In the genomic region with DNA sequence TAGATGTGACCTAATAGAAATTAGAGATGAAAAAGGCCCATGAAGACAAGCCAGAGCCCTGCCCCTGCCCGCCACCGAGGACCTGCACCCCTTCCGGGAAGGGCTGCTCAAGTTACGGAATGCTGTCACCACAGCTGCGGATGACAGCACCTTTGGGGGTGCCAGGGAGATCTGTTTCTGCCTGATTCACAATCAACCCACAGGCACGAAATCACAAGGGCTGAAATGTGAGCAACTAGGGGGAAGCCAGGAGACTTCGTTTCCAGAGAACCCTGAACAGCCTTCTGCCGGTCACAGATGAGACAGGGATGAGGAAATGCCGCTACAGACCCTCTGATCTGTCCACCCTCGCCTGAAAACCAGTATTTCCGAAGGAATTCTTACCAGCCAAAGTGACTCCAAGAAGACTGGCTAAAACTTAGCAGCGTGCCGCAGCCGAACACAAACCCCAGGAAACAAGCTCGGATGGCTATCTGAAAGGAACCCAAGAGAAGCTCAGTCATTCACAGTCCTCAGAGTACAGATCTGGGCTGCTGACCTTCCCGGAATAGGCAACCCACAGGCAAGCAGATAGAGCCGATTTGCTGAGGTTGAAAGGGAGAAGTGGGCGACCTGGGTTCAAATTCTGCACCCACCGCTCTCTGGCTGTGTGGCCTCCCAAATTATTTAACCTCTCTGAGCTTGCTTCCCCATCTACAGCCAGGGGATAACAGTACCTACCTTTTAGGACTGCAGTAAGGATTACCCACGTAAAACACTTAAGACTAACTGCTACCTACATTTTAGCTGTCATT, we compare ENCODE assay signal across 9 cellular contexts. TPM values are rescaled to one million over a fixed set of nuclear protein-coding genes. Genes with fewer than 3 reads are reported as not detected.
A peak's percentile ranks its signal among the peaks of the same experiment; 100 is the strongest.
DNase-seq lines count a peak whose midpoint lies in the region; ATAC-seq and TF ChIP-seq lines count a peak whose summit lies in the region.
"Had no signal": no experiment of that assay in that cellular context is flagged by ENCODE, and none has a peak within 500 bp of the region (broad histone marks: within the 10 kb centered on the region; RNA-seq: fewer than 3 reads in every experiment).

No MANE protein-coding gene starts in this region.

- H3K27me3 Mint-ChIP-seq in naive thymus-derived CD8-positive, alpha-beta T cell: peaks cover 3 to 14% (median 9%) of the 10 kb centered on the region in 5 donors

- H3K27ac Mint-ChIP-seq in naive thymus-derived CD8-positive, alpha-beta T cell: peak overlapping the region in 7 of 10 donors; percentile 8 to 70 (median 44)

- no peak for TF ChIP-seq POLR2A in NB4 (IDR thresholded peaks at IDR 0.05; ENCODE audit: extremely low read depth, insufficient read length)

- DNase-seq in NB4 (ENCODE audit: low read depth): no peak
- DNase-seq in coronary artery (ENCODE audit: low spot score): no peak
- DNase-seq in naive thymus-derived CD8-positive, alpha-beta T cell: no peak
- no peak for DNase-seq in D341Med (ENCODE audit: low spot score)
- DNase-seq in DMS53 treated with DMSO at 0.1 percent for 48 hours (lab: John Stamatoyannopoulos, UW; ENCODE audit: unreplicated experiment): no peak
- no peak for DNase-seq in activated CD4-positive, alpha-beta T cell treated with anti-CD3 and anti-CD28 coated beads for 1 hour

- H3K36me3 Mint-ChIP-seq in naive thymus-derived CD8-positive, alpha-beta T cell: peaks cover 0 to 40% (median 8%) of the 10 kb centered on the region in 3 donors

- no peaks in the 10 kb centered on the region for H3K9me3 Mint-ChIP-seq in naive thymus-derived CD8-positive, alpha-beta T cell

- H3K4me1 Mint-ChIP-seq in naive thymus-derived CD8-positive, alpha-beta T cell: peaks cover 4 to 19% (median 17%) of the 10 kb centered on the region in 4 donors

- no peaks in the 10 kb centered on the region for H3K9me3 ChIP-seq in DOHH2 (ENCODE audit: control insufficient read depth, insufficient read depth, low read length)

- no peak for ATAC-seq in naive thymus-derived CD8-positive, alpha-beta T cell
- ATAC-seq in GM21576 (IDR thresholded peaks at IDR 0.05; ENCODE audit: unreplicated experiment): no peak

- POLR2A ChIA-PET in naive thymus-derived CD8-positive, alpha-beta T cell (lab: Charles Lee): interaction anchor here (0.6 to 1.5 kb wide), 3 partner anchors 35 to 159 kb away, joined by 3 to 5 read pairs (median 4); a partner anchor contains a TSS

- peak overlapping the region; percentile 93 for H3K4me3 ChIP-seq in DOHH2 (ENCODE audit: low read length)
- H3K4me3 ChIP-seq in NB4 (ENCODE audit: low read depth, low read length): peak overlapping the region; percentile 93
- H3K4me3 ChIP-seq in coronary artery: peak overlapping the region; percentile 93

- H3K27me3 ChIP-seq in DOHH2 (ENCODE audit: control insufficient read depth, low read length): peaks cover 8% of the 10 kb centered on the region

- peaks cover 52% of the 10 kb centered on the region for H3K36me3 ChIP-seq in DOHH2 (ENCODE audit: control insufficient read depth, low read length)

- no peaks in the 10 kb centered on the region for H4K20me1 ChIP-seq in DOHH2 (ENCODE audit: control insufficient read depth, insufficient read depth, low read depth, low read length)

- H3K4me3 Mint-ChIP-seq in naive thymus-derived CD8-positive, alpha-beta T cell: peak overlapping the region; percentile 80 to 91 (median 87)

- H3F3A ChIP-seq in DOHH2 (ENCODE audit: control insufficient read depth, insufficient read depth): no peaks in the 10 kb centered on the region

- H3K4me1 ChIP-seq in DOHH2 (ENCODE audit: control insufficient read depth, low read length): peaks cover 16% of the 10 kb centered on the region

- H3K9me2 ChIP-seq in DOHH2 (replicated peaks; ENCODE audit: control insufficient read depth, low read length): no peaks in the 10 kb centered on the region

- peak overlapping the region; percentile 82 for H3K4me2 ChIP-seq in DOHH2 (ENCODE audit: low read length)

- H3K27ac ChIP-seq in DOHH2 (ENCODE audit: low read depth, low read length) (peak overlapping the region; percentile 38), coronary artery (no peak overlapping the region)

- no peak for TF ChIP-seq CTCF in DOHH2 (IDR thresholded peaks at IDR 0.05; ENCODE audit: low read depth, low read length, poor library complexity, severe bottlenecking)
- TF ChIP-seq CTCF in NB4 (IDR thresholded peaks at IDR 0.05; ENCODE audit: low read depth, low read length): no peak
- TF ChIP-seq CTCF in coronary artery (IDR thresholded peaks at IDR 0.05): no peak

- peaks cover 50% of the 10 kb centered on the region for H3K79me2 ChIP-seq in DOHH2 (ENCODE audit: control insufficient read depth, low read length)

RNA-seq across cellular contexts. Expression of a gene that starts 1.1 kb away (rescaled TPM):
- total RNA-seq in naive thymus-derived CD8-positive, alpha-beta T cell: 10 to 100 TPM; 12.9 to 16.3 TPM
- polyA plus RNA-seq in naive thymus-derived CD8-positive, alpha-beta T cell: 10 to 100 TPM; 13.0 to 15.6 (median 14.1) TPM

RNA-seq across cellular contexts. Expression of a gene that starts 9.3 kb away (rescaled TPM):
- total RNA-seq in naive thymus-derived CD8-positive, alpha-beta T cell: not detected
- polyA plus RNA-seq in naive thymus-derived CD8-positive, alpha-beta T cell: not detected
- total RNA-seq: T-helper 2 cell treated with Interferon-gamma antibody and Interleukin-4, amounts not matched to agents 100 ng/mL and 5 ng/mL, for 36 hours had no signal

RNA-seq across cellular contexts. Expression of a gene that starts 26.2 kb away (rescaled TPM):
- 1 to 10 TPM; 1.3 TPM for total RNA-seq in naive thymus-derived CD8-positive, alpha-beta T cell
- under 1 TPM; 0.06 to 0.56 (median 0.16) TPM for polyA plus RNA-seq in naive thymus-derived CD8-positive, alpha-beta T cell

RNA-seq across cellular contexts. Expression of a gene that starts 28.8 kb away (rescaled TPM):
- under 1 TPM; 0.36 to 0.47 TPM for total RNA-seq in naive thymus-derived CD8-positive, alpha-beta T cell
- not detected for polyA plus RNA-seq in naive thymus-derived CD8-positive, alpha-beta T cell

RNA-seq across cellular contexts. Expression of a gene that starts 35.3 kb away (rescaled TPM):
- 100 to 1,000 TPM; 577 to 597 TPM for total RNA-seq in naive thymus-derived CD8-positive, alpha-beta T cell
- polyA plus RNA-seq in naive thymus-derived CD8-positive, alpha-beta T cell: 100 to 1,000 TPM; 291 to 370 (median 306) TPM
